In the genomic region with DNA sequence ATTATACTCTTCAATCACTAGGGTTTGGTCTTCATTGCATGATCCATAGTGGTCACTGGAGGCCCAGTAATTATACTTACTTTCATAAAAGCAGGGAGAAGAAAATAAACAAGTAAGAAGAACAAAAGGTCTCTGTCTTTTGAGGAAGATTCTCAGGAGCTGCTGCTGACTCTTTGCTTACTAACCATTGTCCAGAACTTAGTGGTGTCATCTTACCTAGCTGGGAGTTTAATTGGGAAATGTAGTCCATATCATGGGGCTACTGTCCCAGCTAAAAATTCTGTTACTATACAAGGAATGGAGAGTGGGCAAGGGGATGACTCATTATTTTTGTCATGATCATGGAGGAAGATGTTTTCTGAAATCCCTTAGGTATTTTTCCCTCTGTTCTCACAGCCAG, we compare ENCODE assay signal across 23 cellular contexts.
"Had no signal": no experiment of that assay in that cellular context is flagged by ENCODE, and none has a peak within 500 bp of the region (broad histone marks: within the 10 kb centered on the region; RNA-seq: fewer than 3 reads in every experiment).

No MANE protein-coding gene starts in this region.

- H3K4me1 Mint-ChIP-seq: activated B cell treated with CpG ODN at 0.5 μM for 24 hours; activated CD4-positive, alpha-beta memory T cell treated with anti-CD3 and anti-CD28 coated beads, Interleukin-2, amount 10 ng/mL, durations not matched to agents 7 days and 5 days; activated naive CD8-positive, alpha-beta T cell treated with anti-CD3 and anti-CD28 coated beads, Interleukin-2, amount 10 ng/mL, durations not matched to agents 7 days and 5 days; activated T-helper 17 cell treated with anti-CD3 and anti-CD28 coated beads, Interleukin-2, amount 50 U/mL, for 72 hours; naive thymus-derived CD4-positive, alpha-beta T cell; stimulated activated naive CD8-positive, alpha-beta T cell treated with anti-CD3 and anti-CD28 coated beads, Interleukin-15, amount 100 ng/mL, for 72 hours had no signal

- H3K27ac Mint-ChIP-seq: activated B cell treated with CpG ODN at 0.5 μM for 24 hours; activated CD4-positive, alpha-beta memory T cell treated with anti-CD3 and anti-CD28 coated beads, Interleukin-2, amount 10 ng/mL, durations not matched to agents 7 days and 5 days; activated naive CD8-positive, alpha-beta T cell treated with anti-CD3 and anti-CD28 coated beads, Interleukin-2, amount 10 ng/mL, durations not matched to agents 7 days and 5 days; activated T-helper 17 cell treated with anti-CD3 and anti-CD28 coated beads, Interleukin-2, amount 50 U/mL, for 72 hours; naive thymus-derived CD4-positive, alpha-beta T cell; stimulated activated naive CD8-positive, alpha-beta T cell treated with anti-CD3 and anti-CD28 coated beads, Interleukin-15, amount 100 ng/mL, for 72 hours had no signal

- H3K27ac ChIP-seq: body of pancreas, colonic mucosa, psoas muscle, suprapubic skin, transverse colon, vagina had no signal

- H3K4me3 Mint-ChIP-seq: activated B cell treated with CpG ODN at 0.5 μM for 24 hours; activated CD4-positive, alpha-beta memory T cell treated with anti-CD3 and anti-CD28 coated beads, Interleukin-2, amount 10 ng/mL, durations not matched to agents 7 days and 5 days; activated naive CD8-positive, alpha-beta T cell treated with anti-CD3 and anti-CD28 coated beads, Interleukin-2, amount 10 ng/mL, durations not matched to agents 7 days and 5 days; activated T-helper 17 cell treated with anti-CD3 and anti-CD28 coated beads, Interleukin-2, amount 50 U/mL, for 72 hours; naive thymus-derived CD4-positive, alpha-beta T cell; stimulated activated naive CD8-positive, alpha-beta T cell treated with anti-CD3 and anti-CD28 coated beads, Interleukin-15, amount 100 ng/mL, for 72 hours had no signal

- H3K4me1 ChIP-seq: body of pancreas, colonic mucosa, psoas muscle, suprapubic skin, transverse colon, vagina had no signal

- H3K27me3 ChIP-seq: body of pancreas, colonic mucosa, suprapubic skin, transverse colon, vagina had no signal

- H3K36me3 Mint-ChIP-seq: activated naive CD8-positive, alpha-beta T cell treated with anti-CD3 and anti-CD28 coated beads, Interleukin-2, amount 10 ng/mL, durations not matched to agents 7 days and 5 days; naive thymus-derived CD4-positive, alpha-beta T cell had no signal

- DNase-seq: activated B cell treated with CpG ODN at 0.5 μM for 24 hours; activated CD4-positive, alpha-beta memory T cell treated with anti-CD3 and anti-CD28 coated beads, Interleukin-2, amount 10 ng/mL, durations not matched to agents 7 days and 5 days; activated CD4-positive, alpha-beta T cell treated with anti-CD3 and anti-CD28 coated beads for 4 hours; activated naive CD4-positive, alpha-beta T cell; activated naive CD8-positive, alpha-beta T cell treated with anti-CD3 and anti-CD28 coated beads, Interleukin-2, amount 10 ng/mL, durations not matched to agents 7 days and 5 days; activated T-cell treated with anti-CD3 and anti-CD28 coated beads, Interleukin-2, amount 50 U/mL, for 1 hour; amygdala; body of pancreas; central memory CD4-positive, alpha-beta T cell; colonic mucosa; mesenchymal stem cell; mucosa of descending colon; naive thymus-derived CD4-positive, alpha-beta T cell; psoas muscle; right cardiac atrium; small intestine; stimulated activated CD4-positive, alpha-beta T cell treated with anti-CD3 and anti-CD28 coated beads, Interleukin-15, amount 100 ng/mL, for 24 hours; stimulated activated CD4-positive, alpha-beta T cell treated with anti-CD3 and anti-CD28 coated beads, Interleukin-2, amount 100 ng/mL, for 48 hours; stimulated activated naive CD8-positive, alpha-beta T cell treated with anti-CD3 and anti-CD28 coated beads, Interleukin-15, amount 100 ng/mL, for 72 hours; transverse colon had no signal

- H3K9me3 Mint-ChIP-seq: activated CD4-positive, alpha-beta memory T cell treated with anti-CD3 and anti-CD28 coated beads, Interleukin-2, amount 10 ng/mL, durations not matched to agents 7 days and 5 days had no signal

- ATAC-seq: activated T-helper 17 cell treated with anti-CD3 and anti-CD28 coated beads, Interleukin-2, amount 50 U/mL, for 72 hours; body of pancreas; mucosa of descending colon; naive thymus-derived CD4-positive, alpha-beta T cell; psoas muscle; right cardiac atrium; stimulated activated naive CD8-positive, alpha-beta T cell treated with anti-CD3 and anti-CD28 coated beads, Interleukin-15, amount 100 ng/mL, for 72 hours had no signal

- H3K4me3 ChIP-seq: body of pancreas, colonic mucosa, mucosa of descending colon, psoas muscle, suprapubic skin, transverse colon, vagina had no signal

- H3K9me3 ChIP-seq: body of pancreas, colonic mucosa, mucosa of descending colon, psoas muscle, suprapubic skin, transverse colon, vagina had no signal

- H3K36me3 ChIP-seq: colonic mucosa, suprapubic skin, transverse colon, vagina had no signal

- H3K27me3 Mint-ChIP-seq: activated B cell treated with CpG ODN at 0.5 μM for 24 hours; activated CD4-positive, alpha-beta memory T cell treated with anti-CD3 and anti-CD28 coated beads, Interleukin-2, amount 10 ng/mL, durations not matched to agents 7 days and 5 days; activated naive CD8-positive, alpha-beta T cell treated with anti-CD3 and anti-CD28 coated beads, Interleukin-2, amount 10 ng/mL, durations not matched to agents 7 days and 5 days; activated T-helper 17 cell treated with anti-CD3 and anti-CD28 coated beads, Interleukin-2, amount 50 U/mL, for 72 hours; naive thymus-derived CD4-positive, alpha-beta T cell; stimulated activated naive CD8-positive, alpha-beta T cell treated with anti-CD3 and anti-CD28 coated beads, Interleukin-15, amount 100 ng/mL, for 72 hours had no signal
